In the genomic region with DNA sequence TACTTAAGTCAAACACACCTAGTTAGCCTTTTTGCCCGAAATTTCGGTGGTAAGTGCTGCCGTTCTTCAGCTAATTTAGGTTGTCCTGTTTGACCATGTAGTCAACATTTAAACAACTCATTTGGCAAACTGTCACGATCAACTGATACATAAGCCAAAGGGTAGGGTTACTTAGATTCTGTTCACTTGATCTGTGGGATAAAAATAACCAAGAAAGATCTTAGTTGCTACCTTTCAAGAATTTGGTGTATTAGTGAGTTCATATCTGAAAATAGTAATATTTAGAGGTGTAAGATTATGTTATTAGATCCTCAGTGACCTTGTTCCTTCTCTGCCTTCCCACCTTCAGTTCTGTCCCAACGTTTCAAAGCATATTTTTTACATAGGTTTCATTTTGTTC, we compare ENCODE assay signal across 8 cellular contexts. TPM values are rescaled to one million over a fixed set of nuclear protein-coding genes. Genes with fewer than 3 reads are reported as not detected.
DNase-seq lines count a peak whose midpoint lies in the region; ATAC-seq and TF ChIP-seq lines count a peak whose summit lies in the region.

No MANE protein-coding gene starts in this region.

- H3K4me3 Mint-ChIP-seq in nephron, result peak overlapping the region; percentile 97 to 100 (median 98)

- H3K4me2 ChIP-seq in BLaER1 treated with 17β-estradiol and CSF1 and Interleukin-3, amounts not matched to agents 10 nM and 100 nM, result peak overlapping the region; percentile 82 to 94 (median 91)

- peak overlapping the region in 8 of 11 experiments; percentile 91 to 97 (median 94); a peak in 8 of 22 replicates for H3K9ac ChIP-seq in BLaER1 treated with 17β-estradiol and CSF1 and Interleukin-3, amounts not matched to agents 10 nM and 100 nM

- peaks cover 37 to 53% (median 46%) of the 10 kb centered on the region in 11 experiments for H3K36me3 ChIP-seq in BLaER1 treated with 17β-estradiol and CSF1 and Interleukin-3, amounts not matched to agents 10 nM and 100 nM
- peaks cover 35% of the 10 kb centered on the region for H3K36me3 ChIP-seq in MG63
- peaks cover 11% of the 10 kb centered on the region for H3K36me3 ChIP-seq in effector memory CD4-positive, alpha-beta T cell (ENCODE audit: control insufficient read depth, insufficient read depth, low read length)

- H3K27me3 ChIP-seq in BLaER1 treated with 17β-estradiol and CSF1 and Interleukin-3, amounts not matched to agents 10 nM and 100 nM, result no peaks in the 10 kb centered on the region
- no peaks in the 10 kb centered on the region for H3K27me3 ChIP-seq in MG63
- no peaks in the 10 kb centered on the region for H3K27me3 ChIP-seq in effector memory CD4-positive, alpha-beta T cell (replicated peaks; ENCODE audit: control insufficient read depth, insufficient read depth, low read length, poor library complexity, severe bottlenecking)

- H3K9me3 ChIP-seq in BLaER1 treated with 17β-estradiol and CSF1 and Interleukin-3, amounts not matched to agents 10 nM and 100 nM (replicated peaks in 1 of 11), result no peaks in the 10 kb centered on the region; a peak in 1 of 22 replicates
- no peaks in the 10 kb centered on the region for H3K9me3 ChIP-seq in MG63
- no peaks in the 10 kb centered on the region for H3K9me3 ChIP-seq in effector memory CD4-positive, alpha-beta T cell (ENCODE audit: control insufficient read depth, low read length)

- H4K20me1 ChIP-seq in BLaER1 treated with 17β-estradiol and CSF1 and Interleukin-3, amounts not matched to agents 10 nM and 100 nM, result peaks cover 57 to 66% (median 59%) of the 10 kb centered on the region in 11 experiments

- no peaks in the 10 kb centered on the region for H3K9me3 Mint-ChIP-seq in nephron

- no peak for DNase-seq in MG63
- no peak for DNase-seq in effector memory CD4-positive, alpha-beta T cell
- no peak for DNase-seq in glomerular visceral epithelial cell (ENCODE audit: extremely low spot score)
- no peak for DNase-seq in D341Med (ENCODE audit: low spot score)

- peaks cover 46% of the 10 kb centered on the region for H3K4me1 Mint-ChIP-seq in nephron

- peak overlapping the region; percentile 61 to 99 (median 96) for H3K27ac Mint-ChIP-seq in nephron

- H3K36me3 Mint-ChIP-seq in nephron (ENCODE audit: low read depth), result peaks cover 25% of the 10 kb centered on the region

- no peaks in the 10 kb centered on the region for H3K27me3 Mint-ChIP-seq in nephron (ENCODE audit: low read depth)

- H3K4me3 ChIP-seq in BLaER1 treated with 17β-estradiol and CSF1 and Interleukin-3, amounts not matched to agents 10 nM and 100 nM, result peak overlapping the region; percentile 80 to 98 (median 87); a peak in 19 of 20 replicates
- H3K4me3 ChIP-seq in MG63, result peak overlapping the region; percentile 91
- H3K4me3 ChIP-seq in effector memory CD4-positive, alpha-beta T cell (ENCODE audit: insufficient read depth, low read depth, low read length, poor library complexity, severe bottlenecking), result peak overlapping the region; percentile 62

- peak overlapping the region in 2 of 11 experiments; percentile 94 to 95; a peak in 2 of 22 replicates for H3K27ac ChIP-seq in BLaER1 treated with 17β-estradiol and CSF1 and Interleukin-3, amounts not matched to agents 10 nM and 100 nM
- no peak overlapping the region for H3K27ac ChIP-seq in effector memory CD4-positive, alpha-beta T cell (ENCODE audit: insufficient read depth, low read length, poor library complexity, severe bottlenecking)

- ATAC-seq in GM19395 (IDR thresholded peaks at IDR 0.05; ENCODE audit: unreplicated experiment) (no peak), HG03442 (IDR thresholded peaks at IDR 0.05; ENCODE audit: unreplicated experiment) (no peak)

- H3K4me1 ChIP-seq in BLaER1 treated with 17β-estradiol and CSF1 and Interleukin-3, amounts not matched to agents 10 nM and 100 nM, result peaks cover 37 to 56% (median 38%) of the 10 kb centered on the region in 10 experiments
- peaks cover 38% of the 10 kb centered on the region for H3K4me1 ChIP-seq in effector memory CD4-positive, alpha-beta T cell (ENCODE audit: control insufficient read depth, insufficient read depth, low read length, poor library complexity, severe bottlenecking)

- TF ChIP-seq CTCF in nephron (IDR thresholded peaks at IDR 0.05; ENCODE audit: unreplicated experiment in 3 of 3), result no peak

RNA-seq across cellular contexts. Expression of gene TNKS2, which starts 2.0 kb away (rescaled TPM):
- total RNA-seq in MG63 (2014; rRNA removed; shearing (Covaris generic); ENCODE audit: low replicate concordance), result 12.8 and 19.2 TPM in 2 replicates
